In genomic region chr22:26483439-26484359, GRCh38 we compare ENCODE assay signal across 1 cellular context.
TF ChIP-seq lines count a peak whose summit lies in the region.

Gene HPS4, minus strand, starts transcription at chr22:26483783. Its CDS starts 2,021 bp downstream, at chr22:26481762.
Gene SRRD, plus strand, starts transcription at chr22:26483877. Its CDS starts 14 bp downstream, at chr22:26483891.

TF ChIP-seq in SK-N-SH, 30 proteins besides CTCF, POLR2A, EP300 and RAD21 (continued from another document):
- TF ChIP-seq REST (IDR thresholded peaks at IDR 0.05; ENCODE audit: low read depth, low read length), result no peak; the same call in 1 of the 2 replicates
- peak; percentile 77 for TF ChIP-seq POLR2AphosphoS5 (IDR thresholded peaks at IDR 0.05; ENCODE audit: low read depth, low read length)
- TF ChIP-seq TCF12 (IDR thresholded peaks at IDR 0.05), result no peak
- TF ChIP-seq MEF2A (IDR thresholded peaks at IDR 0.05; ENCODE audit: borderline replicate concordance, low read depth), result no peak
- no peak for TF ChIP-seq SMC3 (IDR thresholded peaks at IDR 0.05; ENCODE audit: low read depth, low read length)
- TF ChIP-seq FOXJ3 (CRISPR knock-in tag; IDR thresholded peaks at IDR 0.05), result no peak
- peak; percentile 60; the same call in 1 of the 2 replicates for TF ChIP-seq RCOR1 (IDR thresholded peaks at IDR 0.05; ENCODE audit: low read length)
- peak; percentile 42; the same call in 1 of the 2 replicates for TF ChIP-seq USF2 (IDR thresholded peaks at IDR 0.05; ENCODE audit: borderline replicate concordance, low read depth, low read length)
- TF ChIP-seq ZBTB33 (IDR thresholded peaks at IDR 0.05; ENCODE audit: borderline replicate concordance, low read depth), result no peak
- TF ChIP-seq SIN3A (IDR thresholded peaks at IDR 0.05; ENCODE audit: borderline replicate concordance, low read depth, low read length), result peak; percentile 72; the same call in 1 of the 2 replicates
- peak; percentile 82 for TF ChIP-seq USF1 (IDR thresholded peaks at IDR 0.05; ENCODE audit: borderline replicate concordance, low read depth)
- peak; percentile 90 for TF ChIP-seq MXI1 (IDR thresholded peaks at IDR 0.05; ENCODE audit: low read depth, low read length)
- TF ChIP-seq TAF1 (IDR thresholded peaks at IDR 0.05; ENCODE audit: borderline replicate concordance, low read depth, low read length), result peak; percentile 86
- TF ChIP-seq FOXM1 (IDR thresholded peaks at IDR 0.05; ENCODE audit: low read depth), result no peak
- peak; percentile 71 for TF ChIP-seq CHD2 (IDR thresholded peaks at IDR 0.05; ENCODE audit: low read length, partially characterized antibody)
- no peak for TF ChIP-seq JUND (IDR thresholded peaks at IDR 0.05)
- peak; percentile 84 for TF ChIP-seq MAX (IDR thresholded peaks at IDR 0.05; ENCODE audit: low read depth)
- no peak for TF ChIP-seq NFIC (IDR thresholded peaks at IDR 0.05; ENCODE audit: borderline replicate concordance)
